Comparison of ENCODE assay signal across 24 cellular contexts in genomic region chr15:26702381-26702780, GRCh38.
"Had no signal": no experiment of that assay in that cellular context is flagged by ENCODE, and none has a peak within 500 bp of the region (broad histone marks: within the 10 kb centered on the region; RNA-seq: fewer than 3 reads in every experiment).

No MANE protein-coding gene starts in this region.

- H3K27me3 Mint-ChIP-seq: activated B cell treated with CpG ODN at 0.5 μM for 24 hours; activated CD4-positive, alpha-beta T cell treated with anti-CD3 and anti-CD28 coated beads for 36 hours; activated naive CD8-positive, alpha-beta T cell treated with anti-CD3 and anti-CD28 coated beads for 36 hours; activated T-cell treated with anti-CD3 and anti-CD28 coated beads, Interleukin-2, amount 50 U/mL, for 24 hours; activated T-helper 17 cell treated with anti-CD3 and anti-CD28 coated beads, Interleukin-2, amount 50 U/mL, for 72 hours; stimulated activated naive B cell treated with anti-CD40 and anti-IgM and Interleukin-4, amounts not matched to agents 10 μg/mL and 1 μg/mL and 100 μg/mL, for 72 hours had no signal

- H3K27me3 ChIP-seq: foreskin keratinocyte, neural progenitor cell, transverse colon had no signal

- H3K4me1 ChIP-seq: foreskin keratinocyte, transverse colon had no signal

- H3K9me3 ChIP-seq: transverse colon had no signal

- H3K4me3 Mint-ChIP-seq: activated B cell treated with CpG ODN at 0.5 μM for 24 hours; activated CD4-positive, alpha-beta T cell treated with anti-CD3 and anti-CD28 coated beads for 36 hours; activated naive CD8-positive, alpha-beta T cell treated with anti-CD3 and anti-CD28 coated beads for 36 hours; activated T-cell treated with anti-CD3 and anti-CD28 coated beads, Interleukin-2, amount 50 U/mL, for 24 hours; activated T-helper 17 cell treated with anti-CD3 and anti-CD28 coated beads, Interleukin-2, amount 50 U/mL, for 72 hours; mesothelial cell of epicardium; naive thymus-derived CD8-positive, alpha-beta T cell; neural progenitor cell; stimulated activated naive B cell treated with anti-CD40 and anti-IgM and Interleukin-4, amounts not matched to agents 10 μg/mL and 1 μg/mL and 100 μg/mL, for 72 hours had no signal

- H3K36me3 Mint-ChIP-seq: activated naive CD8-positive, alpha-beta T cell treated with anti-CD3 and anti-CD28 coated beads for 36 hours; mesothelial cell of epicardium; naive thymus-derived CD8-positive, alpha-beta T cell; stimulated activated naive B cell treated with anti-CD40 and anti-IgM and Interleukin-4, amounts not matched to agents 10 μg/mL and 1 μg/mL and 100 μg/mL, for 72 hours had no signal

- DNase-seq: activated B cell treated with CpG ODN at 0.5 μM for 24 hours; activated CD4-positive, alpha-beta T cell treated with anti-CD3 and anti-CD28 coated beads for 36 hours; activated CD4-positive, alpha-beta T cell treated with anti-CD3 and anti-CD28 coated beads, Interleukin-2, amount 50 U/mL, for 4 hours; activated CD8-positive, alpha-beta memory T cell treated with anti-CD3 and anti-CD28 coated beads for 24 hours; activated CD8-positive, alpha-beta memory T cell treated with anti-CD3 and anti-CD28 coated beads, Interleukin-2, amount 50 U/mL, for 4 hours; activated naive CD4-positive, alpha-beta T cell; activated naive CD8-positive, alpha-beta T cell treated with anti-CD3 and anti-CD28 coated beads for 36 hours; activated T-cell treated with anti-CD3 and anti-CD28 coated beads, Interleukin-2, amount 50 U/mL, for 24 hours; central memory CD4-positive, alpha-beta T cell; dermis blood vessel endothelial cell; effector memory CD4-positive, alpha-beta T cell; foreskin keratinocyte; left ventricle myocardium superior; mammary epithelial cell; naive thymus-derived CD8-positive, alpha-beta T cell; retina; stimulated activated CD4-positive, alpha-beta T cell treated with anti-CD3 and anti-CD28 coated beads, Interleukin-2, amount 100 ng/mL, for 48 hours; stimulated activated CD8-positive, alpha-beta memory T cell treated with anti-CD3 and anti-CD28 coated beads, Interleukin-4, amount 100 ng/mL, for 48 hours; stimulated activated naive B cell treated with anti-CD40 and anti-IgM and Interleukin-4, amounts not matched to agents 10 μg/mL and 1 μg/mL and 100 μg/mL, for 72 hours; transverse colon had no signal

- H3K27ac ChIP-seq: foreskin keratinocyte, neural progenitor cell, transverse colon had no signal

- H3K36me3 ChIP-seq: neural progenitor cell, transverse colon had no signal

- H3K27ac Mint-ChIP-seq: activated B cell treated with CpG ODN at 0.5 μM for 24 hours; activated CD4-positive, alpha-beta T cell treated with anti-CD3 and anti-CD28 coated beads for 36 hours; activated naive CD8-positive, alpha-beta T cell treated with anti-CD3 and anti-CD28 coated beads for 36 hours; activated T-cell treated with anti-CD3 and anti-CD28 coated beads, Interleukin-2, amount 50 U/mL, for 24 hours; activated T-helper 17 cell treated with anti-CD3 and anti-CD28 coated beads, Interleukin-2, amount 50 U/mL, for 72 hours; mesothelial cell of epicardium; naive thymus-derived CD8-positive, alpha-beta T cell; neural progenitor cell; progenitor cell of endocrine pancreas; stimulated activated naive B cell treated with anti-CD40 and anti-IgM and Interleukin-4, amounts not matched to agents 10 μg/mL and 1 μg/mL and 100 μg/mL, for 72 hours had no signal

- H3K4me1 Mint-ChIP-seq: activated B cell treated with CpG ODN at 0.5 μM for 24 hours; activated CD4-positive, alpha-beta T cell treated with anti-CD3 and anti-CD28 coated beads for 36 hours; activated naive CD8-positive, alpha-beta T cell treated with anti-CD3 and anti-CD28 coated beads for 36 hours; activated T-helper 17 cell treated with anti-CD3 and anti-CD28 coated beads, Interleukin-2, amount 50 U/mL, for 72 hours; mesothelial cell of epicardium; naive thymus-derived CD8-positive, alpha-beta T cell; stimulated activated naive B cell treated with anti-CD40 and anti-IgM and Interleukin-4, amounts not matched to agents 10 μg/mL and 1 μg/mL and 100 μg/mL, for 72 hours had no signal

- ATAC-seq: activated CD4-positive, alpha-beta T cell treated with anti-CD3 and anti-CD28 coated beads for 36 hours; activated T-helper 17 cell treated with anti-CD3 and anti-CD28 coated beads, Interleukin-2, amount 50 U/mL, for 72 hours; foreskin keratinocyte; left ventricle myocardium superior; naive thymus-derived CD8-positive, alpha-beta T cell; stimulated activated naive B cell treated with anti-CD40 and anti-IgM and Interleukin-4, amounts not matched to agents 10 μg/mL and 1 μg/mL and 100 μg/mL, for 72 hours had no signal

- H3K4me3 ChIP-seq: neural progenitor cell, transverse colon had no signal
